Comparison of ENCODE assay signal across 30 cellular contexts in genomic region chr4:119029847-119030535, GRCh38.
DNase-seq lines count a peak whose midpoint lies in the region; ATAC-seq and TF ChIP-seq lines count a peak whose summit lies in the region.
"Had no signal": no experiment of that assay in that cellular context is flagged by ENCODE, and none has a peak within 500 bp of the region (broad histone marks: within the 10 kb centered on the region; RNA-seq: fewer than 3 reads in every experiment).

No MANE protein-coding gene starts in this region.

- peaks cover 67% of the 10 kb centered on the region for H3K4me1 Mint-ChIP-seq in chondrocyte (ENCODE audit: low read depth)
- H3K4me1 Mint-ChIP-seq: CD4-positive, alpha-beta memory T cell; neural crest cell had no signal

- H3K4me3 ChIP-seq in AG04449 (ENCODE audit: low read depth, low read length) = peak overlapping the region; percentile 68
- peak overlapping the region; percentile 54 to 68 for H3K4me3 ChIP-seq in muscle layer of duodenum (ENCODE audit: low read depth in 1 of 2, low read length in 2 of 2)
- H3K4me3 ChIP-seq in stomach smooth muscle (ENCODE audit: low read length in 2 of 2) = peak overlapping the region; percentile 78 to 84
- H3K4me3 ChIP-seq: GM12878, GM23248, lung, mucosa of descending colon had no signal

- TF ChIP-seq CTCF in AG04449 (IDR thresholded peaks at IDR 0.05; ENCODE audit: insufficient read depth, low read length, missing control alignments) = no peak
- TF ChIP-seq CTCF in chondrocyte (IDR thresholded peaks at IDR 0.05) = no peak

- H3K9ac ChIP-seq in stomach smooth muscle (ENCODE audit: low read length in 2 of 2) = peak overlapping the region; percentile 94 to 99
- H3K9ac ChIP-seq: GM23248 had no signal

- POLR2A ChIA-PET in AG04449 (lab: Yijun Ruan, JAX) = interaction anchor here (1.3 kb wide), 1 partner anchor 11 kb away, joined by 4 read pairs; no protein-coding TSS in a partner anchor

- CTCF ChIA-PET in AG04449 (lab: Yijun Ruan, JAX) = interaction anchor here (1.3 to 2.2 kb wide), 3 partner anchors 10 to 49 kb away, joined by 3 to 13 read pairs (median 6); no protein-coding TSS in a partner anchor

- H3K27ac ChIP-seq in muscle layer of duodenum (ENCODE audit: low read length) (peak overlapping the region; percentile 96), stomach smooth muscle (ENCODE audit: low read length) (peak overlapping the region; percentile 92)
- H3K27ac ChIP-seq: GM23248, RWPE1 had no signal

- peaks cover 15% of the 10 kb centered on the region for H3K36me3 Mint-ChIP-seq in chondrocyte (ENCODE audit: low read depth)
- H3K36me3 Mint-ChIP-seq: activated naive CD8-positive, alpha-beta T cell treated with anti-CD3 and anti-CD28 coated beads for 36 hours; CD4-positive, alpha-beta memory T cell had no signal

- H3K27ac Mint-ChIP-seq in chondrocyte (ENCODE audit: unreplicated experiment) = no peak overlapping the region
- H3K27ac Mint-ChIP-seq: activated CD8-positive, alpha-beta T cell treated with anti-CD3 and anti-CD28 coated beads, Interleukin-2, amount 10 ng/mL, durations not matched to agents 7 days and 5 days; activated naive CD8-positive, alpha-beta T cell treated with anti-CD3 and anti-CD28 coated beads for 36 hours; HFFc6; stimulated activated naive CD8-positive, alpha-beta T cell treated with anti-CD3 and anti-CD28 coated beads, Interleukin-15, Interleukin-2, amounts not matched to agents 100 ng/mL and 50 ng/mL, for 24 hours; T-helper 1 cell treated with Interleukin-12 subunit alpha and Interleukin-12 subunit beta and Interleukin-4 antibody, amounts not matched to agents 30 μg/mL and 1 μg/mL, for 36 hours; type B pancreatic cell had no signal

- H3K27me3 ChIP-seq in muscle layer of duodenum (ENCODE audit: low read depth, low read length) (no peaks in the 10 kb centered on the region), stomach smooth muscle (ENCODE audit: control insufficient read depth in 1 of 2, insufficient read depth in 2 of 2, low read length in 2 of 2) (no peaks in the 10 kb centered on the region)
- H3K27me3 ChIP-seq: heart left ventricle had no signal

- peaks cover 5% of the 10 kb centered on the region for H3K9me3 Mint-ChIP-seq in chondrocyte (ENCODE audit: low read depth)
- H3K9me3 Mint-ChIP-seq: activated naive CD8-positive, alpha-beta T cell treated with anti-CD3 and anti-CD28 coated beads for 36 hours; CD4-positive, alpha-beta memory T cell; neural crest cell; stimulated activated naive CD8-positive, alpha-beta T cell treated with anti-CD3 and anti-CD28 coated beads, Interleukin-15, Interleukin-2, amounts not matched to agents 100 ng/mL and 50 ng/mL, for 24 hours; T-helper 1 cell treated with Interleukin-12 subunit alpha and Interleukin-12 subunit beta and Interleukin-4 antibody, amounts not matched to agents 30 μg/mL and 1 μg/mL, for 36 hours; type B pancreatic cell had no signal

- DNase-seq in AG04449 (ENCODE audit: low read depth, low spot score) (no peak), chondrocyte (ENCODE audit: low spot score) (no peak), GM19240 (ENCODE audit: insufficient read length, low spot score) (no peak), hypothalamus (lab: John Stamatoyannopoulos, UW) (no peak)
- DNase-seq in activated effector memory CD4-positive, alpha-beta T cell treated with anti-CD3 and anti-CD28 coated beads, Interleukin-2, amount 50 U/mL, for 16 hours = no peak
- DNase-seq: activated CD4-positive, CD25-positive, alpha-beta regulatory T cell treated with anti-CD3 and anti-CD28 coated beads, Interleukin-2, amount 50 U/mL, for 72 hours; activated CD8-positive, alpha-beta T cell treated with anti-CD3 and anti-CD28 coated beads, Interleukin-2, amount 10 ng/mL, durations not matched to agents 7 days and 5 days; activated naive CD8-positive, alpha-beta T cell treated with anti-CD3 and anti-CD28 coated beads for 36 hours; AML-193; CD4-positive, alpha-beta memory T cell; EL; GM23248; heart left ventricle; HFFc6; Karpas-422; kidney glomerular epithelial cell; mucosa of descending colon; NCI-H1436 treated with DMSO at 0.1 percent for 48 hours; NCI-H2107; NCI-H446 had no signal

- H3K27me3 Mint-ChIP-seq in chondrocyte (ENCODE audit: low read depth) = no peaks in the 10 kb centered on the region
- H3K27me3 Mint-ChIP-seq: stimulated activated naive CD8-positive, alpha-beta T cell treated with anti-CD3 and anti-CD28 coated beads, Interleukin-15, Interleukin-2, amounts not matched to agents 100 ng/mL and 50 ng/mL, for 24 hours; type B pancreatic cell had no signal

- H3K36me3 ChIP-seq in muscle layer of duodenum (ENCODE audit: control insufficient read depth in 1 of 2, insufficient read depth in 2 of 2, low read length in 2 of 2) (peaks cover 14 to 41% of the 10 kb centered on the region in 2 donors), stomach smooth muscle (ENCODE audit: control insufficient read depth in 2 of 2, insufficient read depth in 2 of 2, low read length in 2 of 2) (peaks cover 37 to 49% of the 10 kb centered on the region in 2 donors)

- ATAC-seq in GM19395 (IDR thresholded peaks at IDR 0.05; ENCODE audit: unreplicated experiment) = no peak
- ATAC-seq: activated CD8-positive, alpha-beta T cell treated with anti-CD3 and anti-CD28 coated beads, Interleukin-2, amount 10 ng/mL, durations not matched to agents 7 days and 5 days; GM12878; heart left ventricle; mucosa of descending colon had no signal

- peak overlapping the region; percentile 28 for H3K4me3 Mint-ChIP-seq in chondrocyte (ENCODE audit: unreplicated experiment)
- H3K4me3 Mint-ChIP-seq: activated CD8-positive, alpha-beta T cell treated with anti-CD3 and anti-CD28 coated beads, Interleukin-2, amount 10 ng/mL, durations not matched to agents 7 days and 5 days; activated naive CD8-positive, alpha-beta T cell treated with anti-CD3 and anti-CD28 coated beads for 36 hours; CD4-positive, alpha-beta memory T cell; neural crest cell; stimulated activated naive CD8-positive, alpha-beta T cell treated with anti-CD3 and anti-CD28 coated beads, Interleukin-15, Interleukin-2, amounts not matched to agents 100 ng/mL and 50 ng/mL, for 24 hours; T-helper 1 cell treated with Interleukin-12 subunit alpha and Interleukin-12 subunit beta and Interleukin-4 antibody, amounts not matched to agents 30 μg/mL and 1 μg/mL, for 36 hours; type B pancreatic cell had no signal

- H3K4me1 ChIP-seq in muscle layer of duodenum (ENCODE audit: control insufficient read depth in 1 of 2, insufficient read depth in 2 of 2, low read length in 2 of 2) (peaks cover 0 to 16% of the 10 kb centered on the region in 2 donors), stomach smooth muscle (ENCODE audit: control insufficient read depth, insufficient read depth, low read length) (peaks cover 27% of the 10 kb centered on the region)

- H3K9me3 ChIP-seq in muscle layer of duodenum (ENCODE audit: control insufficient read depth in 1 of 2, low read length in 2 of 2) (no peaks in the 10 kb centered on the region), stomach smooth muscle (ENCODE audit: control insufficient read depth in 2 of 2, low read length in 2 of 2) (no peaks in the 10 kb centered on the region)
- H3K9me3 ChIP-seq: heart left ventricle, mucosa of descending colon had no signal
